ENCODE assay signal across 8 cellular contexts in genomic region chr14:52314521-52315354, GRCh38. TPM values are rescaled to one million over a fixed set of nuclear protein-coding genes. Genes with fewer than 3 reads are reported as not detected.
DNase-seq lines count a peak whose midpoint lies in the region; ATAC-seq and TF ChIP-seq lines count a peak whose summit lies in the region.

No MANE protein-coding gene starts in this region.

- intact Hi-C loops in activated CD8-positive, alpha-beta T cell treated with anti-CD3 and anti-CD28 coated beads for 36 hours (cut with micrococcal nuclease) = loop anchor here (5.0 kb wide), 1 partner anchor 38 kb away; no protein-coding TSS in a partner anchor

- ATAC-seq in GM18498 (IDR thresholded peaks at IDR 0.05; ENCODE audit: unreplicated experiment) (peak; percentile 34), naive B cell (ENCODE audit: low read depth in 2 of 2) (peak; percentile 22 to 28), thoracic aorta (ENCODE audit: insufficient number of reproducible peaks, low FRiP score, low read depth) (no peak)
- ATAC-seq in activated CD8-positive, alpha-beta T cell treated with anti-CD3 and anti-CD28 coated beads for 36 hours = peak; percentile 27

- peak overlapping the region; percentile 95 for H3K4me3 ChIP-seq in epithelial cell of proximal tubule (ENCODE audit: low read depth, low read length)
- H3K4me3 ChIP-seq in thoracic aorta = peak overlapping the region; percentile 76

- H3K36me3 Mint-ChIP-seq in activated CD8-positive, alpha-beta T cell treated with anti-CD3 and anti-CD28 coated beads for 36 hours (ENCODE audit: low read depth) = peaks cover 33% of the 10 kb centered on the region
- H3K36me3 Mint-ChIP-seq in naive B cell = peaks cover 0 to 12% of the 10 kb centered on the region in 2 donors

- POLR2A ChIA-PET in activated CD8-positive, alpha-beta T cell treated with anti-CD3 and anti-CD28 coated beads for 36 hours (lab: Charles Lee) = interaction anchor here (0.7 to 2.4 kb wide), 5 partner anchors 8 to 37 kb away, joined by 3 to 16 read pairs (median 8); no protein-coding TSS in a partner anchor

- TF ChIP-seq CTCF in activated CD8-positive, alpha-beta T cell treated with anti-CD3 and anti-CD28 coated beads for 36 hours (IDR thresholded peaks at IDR 0.05) = no peak
- peak; percentile 2 for TF ChIP-seq CTCF in epithelial cell of proximal tubule (conservative IDR thresholded peaks at IDR 0.05; ENCODE audit: low read depth, low read length)
- no peak for TF ChIP-seq CTCF in thoracic aorta (IDR thresholded peaks at IDR 0.05)

- peak overlapping the region; percentile 89 for H3K27ac Mint-ChIP-seq in activated CD8-positive, alpha-beta T cell treated with anti-CD3 and anti-CD28 coated beads for 36 hours
- peak overlapping the region in 5 of 6 donors; percentile 54 to 92 (median 89) for H3K27ac Mint-ChIP-seq in naive B cell

- H3K27me3 ChIP-seq in thoracic aorta (replicated peaks; ENCODE audit: insufficient read depth) = no peaks in the 10 kb centered on the region

- peaks cover 60% of the 10 kb centered on the region for H3K4me1 Mint-ChIP-seq in activated CD8-positive, alpha-beta T cell treated with anti-CD3 and anti-CD28 coated beads for 36 hours (ENCODE audit: low read depth)
- H3K4me1 Mint-ChIP-seq in naive B cell = peaks cover 39 to 53% (median 53%) of the 10 kb centered on the region in 3 donors

- CTCF ChIA-PET in activated CD8-positive, alpha-beta T cell treated with anti-CD3 and anti-CD28 coated beads for 36 hours (lab: Charles Lee) = interaction anchor here (1.0 to 1.2 kb wide), 2 partner anchors 14 to 64 kb away, joined by 3 to 4 read pairs; no protein-coding TSS in a partner anchor

- peak overlapping the region; percentile 90 for H3K4me3 Mint-ChIP-seq in activated CD8-positive, alpha-beta T cell treated with anti-CD3 and anti-CD28 coated beads for 36 hours
- peak overlapping the region; percentile 69 to 94 (median 92) for H3K4me3 Mint-ChIP-seq in naive B cell

- no peaks in the 10 kb centered on the region for H3K36me3 ChIP-seq in thoracic aorta

- H3K27ac ChIP-seq in thoracic aorta = no peak overlapping the region

- H3K27me3 Mint-ChIP-seq in activated CD8-positive, alpha-beta T cell treated with anti-CD3 and anti-CD28 coated beads for 36 hours = peaks cover 13% of the 10 kb centered on the region
- peaks cover 49 to 72% (median 70%) of the 10 kb centered on the region in 3 donors for H3K27me3 Mint-ChIP-seq in naive B cell

- H3K9me3 Mint-ChIP-seq in activated CD8-positive, alpha-beta T cell treated with anti-CD3 and anti-CD28 coated beads for 36 hours = no peaks in the 10 kb centered on the region
- peaks cover 0 to 4% (median 0%) of the 10 kb centered on the region in 7 donors for H3K9me3 Mint-ChIP-seq in naive B cell

- H3K9me3 ChIP-seq in thoracic aorta = no peaks in the 10 kb centered on the region

- DNase-seq in HPDE6-E6E7 (ENCODE audit: extremely low spot score) (peak; percentile 9), epithelial cell of proximal tubule (ENCODE audit: low read depth) (no peak), naive B cell (peak; percentile 18), thoracic aorta (ENCODE audit: low spot score) (no peak), mesenteric fat pad (ENCODE audit: low spot score) (no peak), SHP77 treated with DMSO at 0.1 percent for 48 hours (lab: John Stamatoyannopoulos, UW) (no peak)
- peak; percentile 56 for DNase-seq in activated CD8-positive, alpha-beta T cell treated with anti-CD3 and anti-CD28 coated beads for 36 hours

- H3K4me1 ChIP-seq in thoracic aorta (ENCODE audit: control insufficient read depth in 1 of 2, low read depth in 2 of 2) = peaks cover 0 to 22% of the 10 kb centered on the region in 2 donors

RNA-seq across cellular contexts. Expression of gene PTGER2, which starts 0.6 kb away (rescaled TPM):
- 10 to 100 TPM; 19.5 to 19.9 TPM for total RNA-seq in activated CD8-positive, alpha-beta T cell treated with anti-CD3 and anti-CD28 coated beads for 36 hours
- 2.2 TPM in 2 replicates for total RNA-seq in epithelial cell of proximal tubule
- polyA plus RNA-seq in naive B cell (ENCODE audit: low read depth in 6 of 6) = under 1 TPM in 5 of 6 donors, not detected in 1; 0.23 to 0.88 (median 0.39) TPM
- 1 to 10 TPM; 3.3 to 4.3 TPM for total RNA-seq in thoracic aorta
- total RNA-seq in mesenteric fat pad = 10.9 TPM

RNA-seq across cellular contexts. Expression of gene PTGDR, which starts 47.2 kb away (rescaled TPM):
- under 1 TPM; 0.13 to 0.43 TPM for total RNA-seq in activated CD8-positive, alpha-beta T cell treated with anti-CD3 and anti-CD28 coated beads for 36 hours
- total RNA-seq in epithelial cell of proximal tubule = not detected in 2 replicates
- under 1 TPM in 4 of 6 donors, not detected in 2; 0.16 to 0.61 (median 0.23) TPM for polyA plus RNA-seq in naive B cell (ENCODE audit: low read depth in 6 of 6)
- total RNA-seq in thoracic aorta = 1 to 10 TPM; 2.0 to 2.9 TPM
- total RNA-seq in mesenteric fat pad = 1.0 TPM

Comparison
In these comparisons a context has a peak if more than half of its experiments do, and no peak if none do; other contexts are left out.
1. DNase-seq: peak in HPDE6-E6E7 (single experiment), activated CD8-positive, alpha-beta T cell treated with anti-CD3 and anti-CD28 coated beads for 36 hours (single experiment) and naive B cell (single experiment); none in epithelial cell of proximal tubule (single experiment), thoracic aorta (single experiment), mesenteric fat pad (single experiment) and SHP77 treated with DMSO at 0.1 percent for 48 hours (single experiment).